In genomic region chr10:86177483-86178155, GRCh38 we compare ENCODE assay signal across 16 cellular contexts.
DNase-seq lines count a peak whose midpoint lies in the region; TF ChIP-seq lines count a peak whose summit lies in the region.
"Had no signal": no experiment of that assay in that cellular context is flagged by ENCODE, and none has a peak within 500 bp of the region (broad histone marks: within the 10 kb centered on the region; RNA-seq: fewer than 3 reads in every experiment).

No MANE protein-coding gene starts in this region.

- no peaks in the 10 kb centered on the region for H3K9me3 ChIP-seq in neuronal stem cell (replicated peaks in 1 of 2; ENCODE audit: control insufficient read depth in 2 of 2, insufficient read depth in 1 of 2, low read depth in 1 of 2, low read length in 2 of 2)
- H3K9me3 ChIP-seq: MG63 had no signal

- no peak overlapping the region for H2BK15ac ChIP-seq in neuronal stem cell (ENCODE audit: low read length)

- no peak overlapping the region for H2BK12ac ChIP-seq in neuronal stem cell (ENCODE audit: low read length)

- H3K14ac ChIP-seq in neuronal stem cell (ENCODE audit: low read length) = peak overlapping the region; percentile 72

- no peak overlapping the region for H2AFZ ChIP-seq in neuronal stem cell (ENCODE audit: low read length)
- H2AFZ ChIP-seq: PC-9 had no signal

- TF ChIP-seq CTCF in dorsolateral prefrontal cortex (IDR thresholded peaks at IDR 0.05 in 54 of 56, conservative IDR thresholded peaks at IDR 0.05 in 2 of 56; ENCODE audit: low read depth in 1 of 56, partially characterized antibody in 56 of 56) = peak in 1 of 56 donors; percentile 14

- H3K4me2 ChIP-seq in neuronal stem cell (ENCODE audit: insufficient read depth, low read length, poor library complexity, severe bottlenecking) = no peak overlapping the region
- H3K4me2 ChIP-seq: PC-9 had no signal

- H2AK5ac ChIP-seq in neuronal stem cell (ENCODE audit: low read depth, low read length) = no peak overlapping the region

- no peak overlapping the region for H3K23ac ChIP-seq in neuronal stem cell (ENCODE audit: low read depth, low read length, poor library complexity)

- H3K27me3 ChIP-seq in dorsolateral prefrontal cortex (no peaks in the 10 kb centered on the region), neuronal stem cell (ENCODE audit: control insufficient read depth in 3 of 3, insufficient read depth in 3 of 3, low read depth in 1 of 3, low read length in 3 of 3) (peaks cover 0 to 4% (median 0%) of the 10 kb centered on the region in 3 experiments)
- H3K27me3 ChIP-seq: MG63 had no signal

- no peak overlapping the region for H4K91ac ChIP-seq in neuronal stem cell (ENCODE audit: low read depth, low read length, poor library complexity)

- H3K4ac ChIP-seq in neuronal stem cell (ENCODE audit: low read length) = no peak overlapping the region

- no peak overlapping the region for H2BK5ac ChIP-seq in neuronal stem cell (ENCODE audit: low read length)

- H3K36me3 ChIP-seq in neuronal stem cell (replicated peaks in 1 of 2; ENCODE audit: control insufficient read depth in 2 of 2, insufficient read depth in 2 of 2, low read length in 2 of 2) = no peaks in the 10 kb centered on the region
- H3K36me3 ChIP-seq: MG63 had no signal

- H2BK120ac ChIP-seq in neuronal stem cell (ENCODE audit: low read depth, low read length) = no peak overlapping the region

- peaks cover 0 to 1% of the 10 kb centered on the region in 2 donors for H3K4me1 ChIP-seq in neuronal stem cell (ENCODE audit: control insufficient read depth in 2 of 2, insufficient read depth in 1 of 2, low read depth in 1 of 2, low read length in 2 of 2)

- H3K9ac ChIP-seq in neuronal stem cell (ENCODE audit: low read depth, low read length, poor library complexity) = no peak overlapping the region

- H3K27ac ChIP-seq in angular gyrus (ENCODE audit: low read depth, low read length) (peak overlapping the region; percentile 13), dorsolateral prefrontal cortex (peak overlapping the region in 41 of 59 donors; percentile 3 to 83 (median 49)), neuronal stem cell (replicated peaks; ENCODE audit: low read length) (no peak overlapping the region), substantia nigra (ENCODE audit: low read depth, low read length, poor library complexity, severe bottlenecking) (peak overlapping the region; percentile 62)
- H3K27ac ChIP-seq: PC-9 had no signal

- no peak overlapping the region for H3K18ac ChIP-seq in neuronal stem cell (ENCODE audit: low read length)

- DNase-seq in dorsolateral prefrontal cortex (peak in 3 of 10 donors; percentile 10 to 39 (median 21)), neuronal stem cell (ENCODE audit: low spot score) (no peak), substantia nigra (lab: John Stamatoyannopoulos, UW) (peak in 2 of 49 donors; percentile 20 to 32), NCI-H345 (lab: John Stamatoyannopoulos, UW) (no peak), LoVo (ENCODE audit: low spot score) (no peak), NCI-H1930 (lab: John Stamatoyannopoulos, UW) (no peak)
- DNase-seq: CD4-positive, CD25-positive, alpha-beta regulatory T cell; HFFc6; NCI-H1048; NCI-H187 treated with DMSO at 0.1 percent for 48 hours; NCI-H510A; NCI-H748 treated with DMSO at 0.1 percent for 48 hours; PC-9; SHP77 had no signal

- intact Hi-C loops in dorsolateral prefrontal cortex (cut with DNase I) = no loop called here

- H4K8ac ChIP-seq in neuronal stem cell (ENCODE audit: low read depth, low read length) = no peak overlapping the region

- no CpG with 5 or more reads among the region's 12 CpGs for WGBS in neuronal stem cell (ENCODE audit: extremely low coverage in 2 of 2, insufficient read length in 2 of 2, insufficient replicate concordance in 1 of 2), 2 donors

- H3K4me3 ChIP-seq in dorsolateral prefrontal cortex (no peak overlapping the region), neuronal stem cell (ENCODE audit: low read length in 2 of 2) (no peak overlapping the region)
- H3K4me3 ChIP-seq: MG63, PC-9 had no signal

- no peaks in the 10 kb centered on the region for H3K79me1 ChIP-seq in neuronal stem cell (ENCODE audit: low read depth, low read length)
